Comparison of ENCODE assay signal across 18 cellular contexts in the genomic region with DNA sequence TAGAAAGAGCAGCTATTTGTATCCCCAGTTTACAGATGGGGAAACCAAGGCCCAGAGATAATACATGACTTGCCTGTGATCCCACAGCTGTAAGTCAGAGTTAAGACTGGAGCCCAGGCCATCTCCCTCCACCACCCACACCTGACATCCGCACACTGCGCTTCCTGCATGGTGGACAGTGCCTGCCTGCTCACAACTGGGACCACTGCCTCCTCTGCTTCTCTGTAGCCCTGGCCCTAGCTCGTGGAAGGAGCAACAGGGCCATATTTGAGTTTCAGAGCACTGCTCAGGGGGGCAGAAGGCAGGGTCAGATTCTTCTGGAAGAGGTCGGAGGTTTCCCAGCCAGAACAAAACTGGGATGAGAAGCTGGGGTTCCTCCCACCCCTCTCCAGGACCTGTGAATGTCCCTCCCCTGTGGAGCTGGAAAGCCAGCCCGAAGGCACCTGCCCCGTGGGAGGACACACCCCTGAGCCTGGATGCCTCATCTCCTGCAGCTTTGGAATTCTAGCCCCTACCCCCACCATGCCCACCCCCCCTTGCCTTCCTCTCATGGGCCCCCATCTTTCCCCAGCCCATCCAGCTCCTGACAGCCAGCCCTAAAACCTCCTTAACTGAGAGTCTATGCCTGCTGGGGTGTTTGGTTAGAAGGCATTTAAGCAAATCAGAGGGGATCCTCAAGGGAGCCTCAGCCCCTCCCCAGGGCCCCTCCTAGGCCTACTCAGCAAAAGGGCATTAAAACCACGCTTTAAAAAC.
"Had no signal": no experiment of that assay in that cellular context is flagged by ENCODE, and none has a peak within 500 bp of the region (broad histone marks: within the 10 kb centered on the region; RNA-seq: fewer than 3 reads in every experiment).

No MANE protein-coding gene starts in this region.

- H3K27ac ChIP-seq: brain microvascular endothelial cell, foreskin keratinocyte, thyroid gland had no signal

- H3K4me1 ChIP-seq: foreskin keratinocyte, thyroid gland had no signal

- ATAC-seq: activated T-helper 17 cell treated with anti-CD3 and anti-CD28 coated beads, Interleukin-2, amount 50 U/mL, for 72 hours; foreskin keratinocyte; left cardiac atrium; T-cell had no signal

- H3K4me3 ChIP-seq: thyroid gland had no signal

- H3K9me3 ChIP-seq: thyroid gland had no signal

- DNase-seq: activated naive CD4-positive, alpha-beta T cell treated with anti-CD3 and anti-CD28 coated beads for 36 hours; activated T-cell treated with anti-CD3 and anti-CD28 coated beads for 4 hours; aorta; brain microvascular endothelial cell; effector memory CD4-positive, alpha-beta T cell; glutamatergic neuron; hippocampal formation; left cardiac atrium; nucleus accumbens; posterior cingulate gyrus; retina; stimulated activated CD4-positive, alpha-beta T cell treated with anti-CD3 and anti-CD28 coated beads, Interleukin-2, amount 100 ng/mL, for 24 hours; stimulated activated naive CD4-positive, alpha-beta T cell treated with Interleukin-2 at 50 U/mL for 16 hours; T-helper 9 cell; thyroid gland had no signal

- H3K36me3 ChIP-seq: brain microvascular endothelial cell, thyroid gland had no signal

- H3K27me3 ChIP-seq: brain microvascular endothelial cell, thyroid gland had no signal
